Comparison of ENCODE assay signal across 9 cellular contexts in genomic region chr5:149962040-149962439, GRCh38. TPM values are rescaled to one million over a fixed set of nuclear protein-coding genes. Genes with fewer than 3 reads are reported as not detected.
DNase-seq lines count a peak whose midpoint lies in the region; ATAC-seq and TF ChIP-seq lines count a peak whose summit lies in the region.
"Had no signal": no experiment of that assay in that cellular context is flagged by ENCODE, and none has a peak within 500 bp of the region (broad histone marks: within the 10 kb centered on the region; RNA-seq: fewer than 3 reads in every experiment).

No MANE protein-coding gene starts in this region.

- H3K4me3 Mint-ChIP-seq in CD14-positive monocyte (peak overlapping the region in 1 of 2 donors; percentile 9), endodermal cell (peak overlapping the region; percentile 81), neural crest cell (peak overlapping the region; percentile 88)

- no peak for ATAC-seq in GM18519 (IDR thresholded peaks at IDR 0.05; ENCODE audit: low FRiP score, unreplicated experiment)
- no peak for ATAC-seq in GM21526 (IDR thresholded peaks at IDR 0.05; ENCODE audit: low FRiP score, unreplicated experiment)
- ATAC-seq in HG02938 (IDR thresholded peaks at IDR 0.05; ENCODE audit: unreplicated experiment): no peak

- H3K27me3 ChIP-seq in GM23248 (replicated peaks; ENCODE audit: insufficient read depth): no peaks in the 10 kb centered on the region
- H3K27me3 ChIP-seq in endodermal cell (ENCODE audit: control insufficient read depth, insufficient read depth, low read length, poor library complexity, severe bottlenecking): no peaks in the 10 kb centered on the region

- H2AFZ ChIP-seq in GM23248: no peak overlapping the region

- H4K20me1 ChIP-seq in GM23248 (ENCODE audit: insufficient read depth): no peaks in the 10 kb centered on the region

- H3K9ac ChIP-seq in GM23248 (no peak overlapping the region), endodermal cell (ENCODE audit: extremely low read depth, low read length, poor library complexity, severe bottlenecking) (no peak overlapping the region)

- in situ Hi-C loops in GM23248 (cut with MboI): loop anchor here (10.0 kb wide), 2 partner anchors 107 to 327 kb away; no protein-coding TSS in a partner anchor

- H3K27ac ChIP-seq in GM23248 (no peak overlapping the region), endodermal cell (ENCODE audit: low read depth, low read length) (no peak overlapping the region)

- H3F3A ChIP-seq in GM23248 (ENCODE audit: insufficient read depth): peaks cover 22% of the 10 kb centered on the region

- H3K36me3 Mint-ChIP-seq in CD14-positive monocyte: peaks cover 2 to 3% of the 10 kb centered on the region in 2 donors
- peaks cover 6% of the 10 kb centered on the region for H3K36me3 Mint-ChIP-seq in endodermal cell (ENCODE audit: low read depth)
- H3K36me3 Mint-ChIP-seq in neural crest cell (ENCODE audit: low read depth): no peaks in the 10 kb centered on the region

- peak; percentile 53 for TF ChIP-seq CTCF in CD14-positive monocyte (IDR thresholded peaks at IDR 0.05)
- TF ChIP-seq CTCF in endodermal cell (conservative IDR thresholded peaks at IDR 0.05): peak; percentile 74
- TF ChIP-seq CTCF in neural crest cell (conservative IDR thresholded peaks at IDR 0.05): peak; percentile 59

- no peak for DNase-seq in CD14-positive monocyte (ENCODE audit: low spot score)
- DNase-seq in GM23248: peak; percentile 84
- peak; percentile 67 for DNase-seq in RPMI7951 (ENCODE audit: low read depth)
- peak; percentile 57 for DNase-seq in endodermal cell
- DNase-seq in neural crest cell (ENCODE audit: low read depth, low spot score): no peak

- H3K9me2 ChIP-seq in GM23248 (ENCODE audit: insufficient read depth): no peaks in the 10 kb centered on the region

- no peaks in the 10 kb centered on the region for H3K9me3 ChIP-seq in GM23248 (ENCODE audit: low read depth)
- no peaks in the 10 kb centered on the region for H3K9me3 ChIP-seq in endodermal cell (ENCODE audit: control insufficient read depth, low read length)

- intact Hi-C loops in CD14-positive monocyte (cut with micrococcal nuclease): loop anchor here in 1 of 2 donors (5.0 kb wide), 1 partner anchor 40 kb away; the partner anchor contains the start of genes HMGXB3 and TIGD6

- no peaks in the 10 kb centered on the region for H3K27me3 Mint-ChIP-seq in CD14-positive monocyte (ENCODE audit: low read depth in 3 of 3)
- H3K27me3 Mint-ChIP-seq in endodermal cell (ENCODE audit: insufficient read depth): no peaks in the 10 kb centered on the region
- no peaks in the 10 kb centered on the region for H3K27me3 Mint-ChIP-seq in neural crest cell (ENCODE audit: low read depth)

- H3K27ac Mint-ChIP-seq in CD14-positive monocyte (no peak overlapping the region), endodermal cell (no peak overlapping the region), neural crest cell (ENCODE audit: unreplicated experiment) (no peak overlapping the region)

- H3K4me1 ChIP-seq in GM23248 (ENCODE audit: insufficient read depth): peaks cover 4% of the 10 kb centered on the region
- peaks cover 9% of the 10 kb centered on the region for H3K4me1 ChIP-seq in endodermal cell (ENCODE audit: control insufficient read depth, insufficient read depth, low read length)

- H3K4me1 Mint-ChIP-seq in CD14-positive monocyte (peaks cover 26% of the 10 kb centered on the region), endodermal cell (peaks cover 17% of the 10 kb centered on the region), neural crest cell (peaks cover 29% of the 10 kb centered on the region)

- no peak overlapping the region for H3K4me2 ChIP-seq in GM23248 (ENCODE audit: unreplicated experiment)

- H3K79me2 ChIP-seq in GM23248 (ENCODE audit: insufficient read depth): peaks cover 11% of the 10 kb centered on the region; the same call in 1 of the 2 replicates

- H3K36me3 ChIP-seq in GM23248 (ENCODE audit: low read depth) (no peaks in the 10 kb centered on the region), endodermal cell (ENCODE audit: control insufficient read depth, insufficient read depth, low read length) (no peaks in the 10 kb centered on the region)

- 55 to 59% methylated on average over 7 of the region's 7 CpGs for WGBS in GM23248 (ENCODE audit: low coverage in 1 of 2, low lambda C conversion rate in 2 of 2, missing lambda C conversion rate in 2 of 2), 2 experiments
- WGBS in endodermal cell (ENCODE audit: insufficient coverage in 1 of 2, insufficient read length in 1 of 2), 2 experiments: 81% methylated on average over 6 to 7 of the region's 7 CpGs

- H3K4me3 ChIP-seq in GM23248 (no peak overlapping the region), endodermal cell (ENCODE audit: low read length) (peak overlapping the region; percentile 88)

- H3K9me3 Mint-ChIP-seq in CD14-positive monocyte: no peaks in the 10 kb centered on the region
- no peaks in the 10 kb centered on the region for H3K9me3 Mint-ChIP-seq in endodermal cell
- no peaks in the 10 kb centered on the region for H3K9me3 Mint-ChIP-seq in neural crest cell

RNA-seq across cellular contexts. Expression of gene SLC26A2, which starts 1.5 kb away (rescaled TPM):
- polyA plus RNA-seq in CD14-positive monocyte: 1 to 10 TPM; 3.1 to 3.6 TPM
- 11.1 and 11.4 TPM in 2 replicates for total RNA-seq in GM23248 (2014; rRNA removed; shearing (Covaris generic))
- polyA plus RNA-seq in GM23248 (2016; fragmentation: Nextera tagmentation; extraction: Ambion mirVana): 5.2 and 6.2 TPM in 2 replicates
- 12.5 and 13.6 TPM in 2 replicates for total RNA-seq in RPMI7951 (2014; rRNA removed; shearing (Covaris generic))
- 10 to 100 TPM; 22.3 to 23.9 TPM for total RNA-seq in endodermal cell
- polyA plus RNA-seq in endodermal cell (2013, experiment 1 of 2): 10.8 TPM
- polyA plus RNA-seq in endodermal cell (2013, experiment 2 of 2): 11.3 TPM
- 14.2 and 14.3 TPM in 2 replicates for total RNA-seq in neural crest cell

RNA-seq across cellular contexts. Expression of gene PDE6A, which starts 17.4 kb away (rescaled TPM):
- polyA plus RNA-seq in CD14-positive monocyte: not detected
- not detected in 2 replicates for total RNA-seq in GM23248 (2014; rRNA removed; shearing (Covaris generic))
- not detected in 2 replicates for polyA plus RNA-seq in GM23248 (2016; fragmentation: Nextera tagmentation; extraction: Ambion mirVana)
- 0.10 and 0.12 TPM in 2 replicates for total RNA-seq in RPMI7951 (2014; rRNA removed; shearing (Covaris generic))
- under 1 TPM in 1 of 2 donors, not detected in 1; 0.07 TPM for total RNA-seq in endodermal cell
- not detected for polyA plus RNA-seq in endodermal cell (2013, experiment 1 of 2)
- polyA plus RNA-seq in endodermal cell (2013, experiment 2 of 2): not detected
- not detected in 2 replicates for total RNA-seq in neural crest cell
- total RNA-seq: mononuclear cell had no signal

RNA-seq across cellular contexts. Expression of gene TIGD6, which starts 38.4 kb away (rescaled TPM):
- 1 to 10 TPM in 1 of 2 donors, under 1 TPM in 1; 0.88 to 2.5 TPM for polyA plus RNA-seq in CD14-positive monocyte
- total RNA-seq in GM23248 (2014; rRNA removed; shearing (Covaris generic)): 4.8 and 5.3 TPM in 2 replicates
- polyA plus RNA-seq in GM23248 (2016; fragmentation: Nextera tagmentation; extraction: Ambion mirVana): 4.5 and 4.6 TPM in 2 replicates
- 4.4 and 7.0 TPM in 2 replicates for total RNA-seq in RPMI7951 (2014; rRNA removed; shearing (Covaris generic))
- total RNA-seq in endodermal cell: 1 to 10 TPM; 3.4 to 3.8 TPM
- 5.8 TPM for polyA plus RNA-seq in endodermal cell (2013, experiment 1 of 2)
- polyA plus RNA-seq in endodermal cell (2013, experiment 2 of 2): 3.7 TPM
- 5.1 and 5.9 TPM in 2 replicates for total RNA-seq in neural crest cell

RNA-seq across cellular contexts. Expression of gene HMGXB3, which starts 38.5 kb away (rescaled TPM):
- 1 to 10 TPM; 3.1 to 6.2 TPM for polyA plus RNA-seq in CD14-positive monocyte
- 32.1 and 46.5 TPM in 2 replicates for total RNA-seq in GM23248 (2014; rRNA removed; shearing (Covaris generic))
- 11.9 and 13.6 TPM in 2 replicates for polyA plus RNA-seq in GM23248 (2016; fragmentation: Nextera tagmentation; extraction: Ambion mirVana)
- 28.1 and 28.4 TPM in 2 replicates for total RNA-seq in RPMI7951 (2014; rRNA removed; shearing (Covaris generic))
- total RNA-seq in endodermal cell: 10 to 100 TPM; 41.0 to 43.5 TPM
- polyA plus RNA-seq in endodermal cell (2013, experiment 1 of 2): 28.0 TPM
- 28.3 TPM for polyA plus RNA-seq in endodermal cell (2013, experiment 2 of 2)
- total RNA-seq in neural crest cell: 40.4 and 44.4 TPM in 2 replicates

Comparison
In these comparisons a context has a peak if more than half of its experiments do, and no peak if none do; other contexts are left out.
1. DNase-seq: peak in GM23248 (single experiment), RPMI7951 (single experiment) and endodermal cell (single experiment); none in CD14-positive monocyte (single experiment) and neural crest cell (single experiment).
2. Peak in every context shown above with its lines, with median percentiles within 50 percentile points of each other: CTCF ChIP-seq.